In the genomic region with DNA sequence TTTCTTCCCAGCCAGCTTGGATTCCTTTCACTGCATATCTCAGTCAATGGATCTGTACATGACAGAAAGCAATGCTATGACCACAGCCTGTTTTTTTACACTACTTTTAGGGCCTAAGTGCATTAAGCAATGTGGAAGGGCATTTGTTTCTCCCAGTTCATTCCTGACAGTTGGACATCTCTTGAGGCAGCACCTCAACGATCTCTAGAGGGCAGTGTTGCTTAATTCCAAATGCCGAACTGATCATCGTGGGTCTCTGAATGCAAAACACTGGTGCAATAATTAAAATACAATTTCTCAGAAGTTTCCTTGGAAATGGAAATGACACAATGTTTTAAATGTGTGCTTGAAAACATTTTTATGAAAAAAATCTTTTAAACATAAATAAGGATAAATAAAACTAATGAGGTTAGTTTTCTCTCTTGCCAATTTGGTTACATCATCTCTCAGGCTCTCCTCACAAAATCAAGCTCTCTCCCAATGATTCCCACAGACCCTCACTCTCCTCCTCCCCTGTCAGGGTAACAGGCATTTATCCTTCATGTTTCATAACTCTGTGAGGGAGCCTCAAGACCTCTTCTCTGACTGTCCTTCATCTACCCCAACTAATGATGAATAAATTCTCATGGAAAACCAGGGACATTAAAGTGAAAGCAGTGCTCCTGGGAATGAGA, we compare ENCODE assay signal across 8 cellular contexts.
DNase-seq lines count a peak whose midpoint lies in the region; ATAC-seq and TF ChIP-seq lines count a peak whose summit lies in the region.

No MANE protein-coding gene starts in this region.

- H3K27ac ChIP-seq in GM23338 (ENCODE audit: low read depth): peak overlapping the region; percentile 12; the same call in 1 of the 2 replicates
- H3K27ac ChIP-seq in liver (ENCODE audit: low read depth in 1 of 2, low read length in 2 of 2): no peak overlapping the region
- no peak overlapping the region for H3K27ac ChIP-seq in substantia nigra (ENCODE audit: low read depth, low read length, poor library complexity, severe bottlenecking)

- no peaks in the 10 kb centered on the region for H3K4me1 ChIP-seq in GM23338 (ENCODE audit: insufficient read depth)
- H3K4me1 ChIP-seq in liver (ENCODE audit: control insufficient read depth in 4 of 4, insufficient read depth in 4 of 4, low read length in 3 of 4): peaks cover 0 to 6% (median 5%) of the 10 kb centered on the region in 4 donors

- WGBS in liver: 1% methylated on average over 3 of the region's 3 CpGs

- H3K4me3 ChIP-seq in GM23338 (no peak overlapping the region), liver (ENCODE audit: low read depth in 1 of 3, low read length in 3 of 3) (peak overlapping the region in 1 of 3 donors; percentile 14)

- H3K36me3 ChIP-seq in GM23338 (ENCODE audit: insufficient read depth) (no peaks in the 10 kb centered on the region), liver (ENCODE audit: control insufficient read depth in 4 of 4, insufficient read depth in 3 of 4, low read depth in 1 of 4, low read length in 3 of 4) (no peaks in the 10 kb centered on the region)

- H3K9me2 ChIP-seq in GM23338 (ENCODE audit: insufficient read depth): no peaks in the 10 kb centered on the region

- no peaks in the 10 kb centered on the region for H3K79me2 ChIP-seq in GM23338 (replicated peaks; ENCODE audit: insufficient read depth)

- ATAC-seq in GM23338: peak; percentile 93

- peak; percentile 92 for TF ChIP-seq CTCF in GM23338 (conservative IDR thresholded peaks at IDR 0.05; ENCODE audit: low read depth in 2 of 2)
- peak; percentile 69 for TF ChIP-seq CTCF in liver (IDR thresholded peaks at IDR 0.05; ENCODE audit: low read depth, low read length, missing input control)

- no peaks in the 10 kb centered on the region for H3K27me3 Mint-ChIP-seq in GM23338 (ENCODE audit: insufficient read depth, low read depth, poor library complexity)

- H2AFZ ChIP-seq in GM23338: peak overlapping the region; percentile 87

- H3K4me3 Mint-ChIP-seq in GM23338: peak overlapping the region; percentile 30; the same call in 2 of the 3 replicates

- H4K20me1 ChIP-seq in GM23338 (replicated peaks; ENCODE audit: insufficient read depth): no peaks in the 10 kb centered on the region

- peak; percentile 84 to 89 for TF ChIP-seq RAD21 in liver (IDR thresholded peaks at IDR 0.05)

- peaks cover 5% of the 10 kb centered on the region; the same call in 2 of the 3 replicates for H3K9me3 Mint-ChIP-seq in GM23338

- H3K9me3 ChIP-seq in liver (ENCODE audit: control insufficient read depth in 4 of 4, low read length in 3 of 4): peaks cover 0 to 2% (median 0%) of the 10 kb centered on the region in 4 donors

- H3K27me3 ChIP-seq in GM23338 (ENCODE audit: insufficient read depth): no peaks in the 10 kb centered on the region
- H3K27me3 ChIP-seq in liver (ENCODE audit: control insufficient read depth in 4 of 4, insufficient read depth in 4 of 4, low read length in 3 of 4): peaks cover 0 to 3% (median 0%) of the 10 kb centered on the region in 4 donors

- no peak overlapping the region for H3K4me2 ChIP-seq in GM23338

- no peaks in the 10 kb centered on the region for H3K36me3 Mint-ChIP-seq in GM23338 (ENCODE audit: low read depth)

- peak overlapping the region; percentile 68 for H3K27ac Mint-ChIP-seq in GM23338

- H3F3A ChIP-seq in GM23338 (replicated peaks; ENCODE audit: low read depth): no peaks in the 10 kb centered on the region

- peak; percentile 5 for DNase-seq in activated T-cell treated with anti-CD3 and anti-CD28 coated beads for 1 hour (ENCODE audit: low read depth)
- no peak for DNase-seq in activated T-cell treated with anti-CD3 and anti-CD28 coated beads, Interleukin-2, amount 50 U/mL, for 1 hour
- peak; percentile 81 for DNase-seq in GM23338 (ENCODE audit: low spot score)
- peak; percentile 41 for DNase-seq in MV-4-11 (lab: John Stamatoyannopoulos, UW)
- DNase-seq in SW480 (ENCODE audit: low spot score): peak; percentile 56
- DNase-seq in ecto neural progenitor cell (ENCODE audit: low spot score): peak; percentile 58
- DNase-seq in substantia nigra (lab: John Stamatoyannopoulos, UW): peak in 31 of 49 donors; percentile 2 to 78 (median 19)

- H3K4me1 Mint-ChIP-seq in GM23338: peaks cover 3% of the 10 kb centered on the region; the same call in 2 of the 3 replicates

- peak overlapping the region in 1 of 2 donors; percentile 5 for H3K9ac ChIP-seq in liver (ENCODE audit: low read depth in 1 of 2, low read length in 2 of 2)

TF ChIP-seq in GM23338, 12 proteins besides CTCF, POLR2A, EP300 and RAD21 (continues in another document):
- TF ChIP-seq REST (IDR thresholded peaks at IDR 0.05; ENCODE audit: unreplicated experiment) (no peak), EZH2phosphoT487 (IDR thresholded peaks at IDR 0.05; ENCODE audit: unreplicated experiment) (no peak)

TF ChIP-seq in liver, 16 proteins besides CTCF, POLR2A, EP300 and RAD21:
- TF ChIP-seq TAF1 (conservative IDR thresholded peaks at IDR 0.05) (no peak), HNF4A (conservative IDR thresholded peaks at IDR 0.05) (peak; percentile 28 to 31)
- TF ChIP-seq, protein P1, sequence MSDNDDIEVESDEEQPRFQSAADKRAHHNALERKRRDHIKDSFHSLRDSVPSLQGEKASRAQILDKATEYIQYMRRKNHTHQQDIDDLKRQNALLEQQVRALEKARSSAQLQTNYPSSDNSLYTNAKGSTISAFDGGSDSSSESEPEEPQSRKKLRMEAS (IDR thresholded peaks at IDR 0.05): no peak
TF ChIP-seq in liver: peak in this region for 1.
